In genomic region chr9:111038336-111039202, GRCh38 we compare ENCODE assay signal across 8 cellular contexts. TPM values are rescaled to one million over a fixed set of nuclear protein-coding genes. Genes with fewer than 3 reads are reported as not detected.
A peak's percentile ranks its signal among the peaks of the same experiment; 100 is the strongest.
DNase-seq lines count a peak whose midpoint lies in the region; ATAC-seq and TF ChIP-seq lines count a peak whose summit lies in the region.

A gene with protein sequence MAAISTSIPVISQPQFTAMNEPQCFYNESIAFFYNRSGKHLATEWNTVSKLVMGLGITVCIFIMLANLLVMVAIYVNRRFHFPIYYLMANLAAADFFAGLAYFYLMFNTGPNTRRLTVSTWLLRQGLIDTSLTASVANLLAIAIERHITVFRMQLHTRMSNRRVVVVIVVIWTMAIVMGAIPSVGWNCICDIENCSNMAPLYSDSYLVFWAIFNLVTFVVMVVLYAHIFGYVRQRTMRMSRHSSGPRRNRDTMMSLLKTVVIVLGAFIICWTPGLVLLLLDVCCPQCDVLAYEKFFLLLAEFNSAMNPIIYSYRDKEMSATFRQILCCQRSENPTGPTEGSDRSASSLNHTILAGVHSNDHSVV (minus strand): TSS chr9:111038470. CDS start chr9:110972117, 66,353 bp downstream.

- intact Hi-C loops in mucosa of descending colon (cut with DNase I, micrococcal nuclease): no loop called here

- peak in 1 of 2 donors; percentile 21 for TF ChIP-seq POLR2A in tibial nerve (IDR thresholded peaks at IDR 0.05)

- ATAC-seq in GM21381 (IDR thresholded peaks at IDR 0.05; ENCODE audit: unreplicated experiment) (peak; percentile 26), mucosa of descending colon (peak; percentile 62), HG03342 (IDR thresholded peaks at IDR 0.05; ENCODE audit: unreplicated experiment) (no peak)

- peak in 1 of 2 donors; percentile 73 for TF ChIP-seq EP300 in tibial nerve (IDR thresholded peaks at IDR 0.05)

- H3K9me3 ChIP-seq in SJCRH30 (replicated peaks) (no peaks in the 10 kb centered on the region), esophagus (ENCODE audit: control insufficient read depth in 2 of 2, insufficient read depth in 1 of 2, low read depth in 1 of 2, low read length in 1 of 2) (no peaks in the 10 kb centered on the region), mucosa of descending colon (no peaks in the 10 kb centered on the region), tibial nerve (no peaks in the 10 kb centered on the region)

- TF ChIP-seq CTCF in AG10803 (conservative IDR thresholded peaks at IDR 0.05; ENCODE audit: low read length) (no peak), mucosa of descending colon (IDR thresholded peaks at IDR 0.05) (no peak), tibial nerve (IDR thresholded peaks at IDR 0.05) (no peak)

- H3K27me3 ChIP-seq in SJCRH30 (no peaks in the 10 kb centered on the region), esophagus (ENCODE audit: control insufficient read depth in 1 of 2, insufficient read depth in 2 of 2, low read length in 2 of 2) (no peaks in the 10 kb centered on the region), tibial nerve (no peaks in the 10 kb centered on the region)

- H3K4me1 ChIP-seq in SJCRH30: peaks cover 13% of the 10 kb centered on the region
- H3K4me1 ChIP-seq in esophagus (ENCODE audit: control insufficient read depth in 2 of 2, insufficient read depth in 2 of 2, low read length in 1 of 2): peaks cover 0 to 11% of the 10 kb centered on the region in 2 donors
- no peaks in the 10 kb centered on the region for H3K4me1 ChIP-seq in mucosa of descending colon (ENCODE audit: low read depth)
- peaks cover 0 to 39% (median 2%) of the 10 kb centered on the region in 4 donors for H3K4me1 ChIP-seq in tibial nerve

- no peaks in the 10 kb centered on the region for H3K36me3 ChIP-seq in SJCRH30
- H3K36me3 ChIP-seq in esophagus (ENCODE audit: control insufficient read depth in 2 of 2, insufficient read depth in 2 of 2, low read length in 1 of 2): no peaks in the 10 kb centered on the region
- H3K36me3 ChIP-seq in mucosa of descending colon (ENCODE audit: low read depth): no peaks in the 10 kb centered on the region
- H3K36me3 ChIP-seq in tibial nerve: no peaks in the 10 kb centered on the region

- H3K4me3 ChIP-seq in AG10803 (ENCODE audit: low read length) (peak within 1 kb of the TSS; percentile 82), SJCRH30 (peak within 1 kb of the TSS; percentile 85), esophagus (ENCODE audit: low read depth in 1 of 2, low read length in 2 of 2) (peak within 1 kb of the TSS; percentile 68 to 91), mucosa of descending colon (peak within 1 kb of the TSS; percentile 65), tibial nerve (peak within 1 kb of the TSS; percentile 71 to 98 (median 86))

- H3K27ac ChIP-seq in SJCRH30: peak within 1 kb of the TSS; percentile 30; the same call in 1 of the 2 replicates
- peak within 1 kb of the TSS; percentile 88 to 90 for H3K27ac ChIP-seq in esophagus (ENCODE audit: low read depth in 2 of 2, low read length in 1 of 2)
- peak within 1 kb of the TSS; percentile 96 to 98 (median 97) for H3K27ac ChIP-seq in tibial nerve

- peak; percentile 62 for DNase-seq in AG10803 (ENCODE audit: low read depth)
- DNase-seq in SJCRH30: peak; percentile 72 to 73
- DNase-seq in mucosa of descending colon: peak; percentile 75 to 82 (median 80)
- peak; percentile 75 to 78 for DNase-seq in tibial nerve (ENCODE audit: low spot score in 2 of 2)
- DNase-seq in dermis blood vessel endothelial cell: no peak

- WGBS in esophagus, 2 donors: 2% methylated on average over 63 to 71 of the region's 71 CpGs
- whole genome bisulfite sequencing in tibial nerve, 2 donors: 1 to 2% methylated on average over 52 to 62 of the region's 71 CpGs

RNA-seq across cellular contexts. Expression of the gene that starts here (rescaled TPM):
- total RNA-seq in SJCRH30 (2014; rRNA removed; shearing (Covaris generic)): 13.9 and 14.8 TPM in 2 replicates
- 1 to 10 TPM; 5.0 to 5.2 TPM for polyA plus RNA-seq in esophagus
- total RNA-seq in mucosa of descending colon: 10 to 100 TPM; 27.5 to 44.9 (median 30.3) TPM
- 100 to 1,000 TPM; 156 to 238 (median 199) TPM for total RNA-seq in tibial nerve
- total RNA-seq in dermis blood vessel endothelial cell: 0.05 and 0.17 TPM in 2 replicates

Comparison
In these comparisons a context has a peak if more than half of its experiments do, and no peak if none do; other contexts are left out.
1. RNA of the gene that starts here (total RNA-seq): 156 to 238 TPM in tibial nerve, 27.5 to 44.9 TPM in mucosa of descending colon and 13.9 to 14.8 TPM in SJCRH30; 0.05 to 0.17 TPM in dermis blood vessel endothelial cell; every median in the first group is over 10 times any median in the second.
2. H3K27ac ChIP-seq: peak in every context shown above with its lines; median percentile 97 in tibial nerve; 89 in esophagus; 30 in SJCRH30.
3. Peak in every context shown above with its lines, with median percentiles within 50 percentile points of each other: H3K4me3 ChIP-seq.